ENCODE assay signal across 9 cellular contexts in genomic region chr11:72430743-72431570, GRCh38. TPM values are rescaled to one million over a fixed set of nuclear protein-coding genes. Genes with fewer than 3 reads are reported as not detected.
DNase-seq lines count a peak whose midpoint lies in the region; ATAC-seq and TF ChIP-seq lines count a peak whose summit lies in the region.
"Had no signal": no experiment of that assay in that cellular context is flagged by ENCODE, and none has a peak within 500 bp of the region (broad histone marks: within the 10 kb centered on the region; RNA-seq: fewer than 3 reads in every experiment).

No MANE protein-coding gene starts in this region.

- DNase-seq in Calu3 (peak; percentile 41), HFFc6 (peak; percentile 41), PC-3 (peak; percentile 68), heart right ventricle (no peak), renal cortical epithelial cell (ENCODE audit: low read depth) (peak; percentile 37), NCI-H1930 (lab: John Stamatoyannopoulos, UW) (no peak)
- peak; percentile 43 for DNase-seq in activated naive CD8-positive, alpha-beta T cell treated with anti-CD3 and anti-CD28 coated beads, Interleukin-2, amount 10 ng/mL, durations not matched to agents 7 days and 5 days

- peaks cover 28% of the 10 kb centered on the region for H3K79me2 ChIP-seq in PC-3 (ENCODE audit: low read length)

- CTCF ChIA-PET in Calu3 (lab: Charles Lee) (interaction anchor here (0.6 to 1.9 kb wide), 22 partner anchors 9 to 466 kb away, joined by 3 to 17 read pairs (median 4); partner anchors contain the start of genes ANAPC15 and INPPL1), PC-3 (lab: Charles Lee) (interaction anchor here (0.6 to 2.1 kb wide), 12 partner anchors 9 to 502 kb away, joined by 3 to 19 read pairs (median 5); partner anchors contain the start of gene RNF121)

- H2AFZ ChIP-seq in PC-3 (ENCODE audit: low read length): no peak overlapping the region

- H3K4me3 ChIP-seq in PC-3 (ENCODE audit: low read length): no peak overlapping the region
- no peak overlapping the region for H3K4me3 ChIP-seq in heart right ventricle

- 46% methylated on average over 6 of the region's 6 CpGs for WGBS in heart right ventricle, 2 donors

- H3K9me2 ChIP-seq in PC-3 (replicated peaks; ENCODE audit: low read length): no peaks in the 10 kb centered on the region

- H3K27me3 ChIP-seq in PC-3 (ENCODE audit: low read length): no peaks in the 10 kb centered on the region
- H3K27me3 ChIP-seq in heart right ventricle: no peaks in the 10 kb centered on the region

- H3K27me3 Mint-ChIP-seq in Calu3 (ENCODE audit: unreplicated experiment) (no peaks in the 10 kb centered on the region), HFFc6 (ENCODE audit: insufficient read depth) (no peaks in the 10 kb centered on the region)
- no peaks in the 10 kb centered on the region for H3K27me3 Mint-ChIP-seq in activated naive CD8-positive, alpha-beta T cell treated with anti-CD3 and anti-CD28 coated beads, Interleukin-2, amount 10 ng/mL, durations not matched to agents 7 days and 5 days

- H3K9me3 Mint-ChIP-seq in Calu3 (ENCODE audit: low read depth, unreplicated experiment): no peaks in the 10 kb centered on the region
- no peaks in the 10 kb centered on the region for H3K9me3 Mint-ChIP-seq in HFFc6
- no peaks in the 10 kb centered on the region for H3K9me3 Mint-ChIP-seq in activated naive CD8-positive, alpha-beta T cell treated with anti-CD3 and anti-CD28 coated beads, Interleukin-2, amount 10 ng/mL, durations not matched to agents 7 days and 5 days
- H3K9me3 Mint-ChIP-seq: T-helper 1 cell treated with Interleukin-12 subunit alpha and Interleukin-12 subunit beta and Interleukin-4 antibody, amounts not matched to agents 30 μg/mL and 1 μg/mL, for 36 hours had no signal

- POLR2A ChIA-PET in PC-3 (lab: Charles Lee; ENCODE audit: unreplicated experiment): interaction anchor here (0.6 kb wide), 1 partner anchor 16 kb away, joined by 5 read pairs; no protein-coding TSS in a partner anchor
- POLR2A ChIA-PET in activated naive CD8-positive, alpha-beta T cell treated with anti-CD3 and anti-CD28 coated beads, Interleukin-2, amount 10 ng/mL, durations not matched to agents 7 days and 5 days (lab: Charles Lee): interaction anchor here (0.8 to 1.6 kb wide), 8 partner anchors 12 to 502 kb away, joined by 3 to 8 read pairs (median 5); partner anchors contain the start of genes INPPL1, RNF121 and XNDC1N

- H3K27ac ChIP-seq in PC-3 (ENCODE audit: low read length) (no peak overlapping the region), heart right ventricle (no peak overlapping the region)

- H3K27ac Mint-ChIP-seq in Calu3 (ENCODE audit: unreplicated experiment): no peak overlapping the region
- H3K27ac Mint-ChIP-seq in HFFc6: peak overlapping the region; percentile 74
- peak overlapping the region; percentile 82 for H3K27ac Mint-ChIP-seq in activated naive CD8-positive, alpha-beta T cell treated with anti-CD3 and anti-CD28 coated beads, Interleukin-2, amount 10 ng/mL, durations not matched to agents 7 days and 5 days

- BruUV-seq in Calu3 (replicated peaks; lab: Mats Ljungman, UMichigan): no TSS peak
- no TSS peak for BruUV-seq in PC-3 (replicated peaks; lab: Mats Ljungman, UMichigan)

- peaks cover 21% of the 10 kb centered on the region for H3K4me1 Mint-ChIP-seq in Calu3 (ENCODE audit: low read depth, unreplicated experiment)
- H3K4me1 Mint-ChIP-seq in HFFc6 (ENCODE audit: low read depth): peaks cover 34% of the 10 kb centered on the region
- peaks cover 40% of the 10 kb centered on the region for H3K4me1 Mint-ChIP-seq in activated naive CD8-positive, alpha-beta T cell treated with anti-CD3 and anti-CD28 coated beads, Interleukin-2, amount 10 ng/mL, durations not matched to agents 7 days and 5 days

- TF ChIP-seq CTCF in Calu3 (IDR thresholded peaks at IDR 0.05; ENCODE audit: unreplicated experiment) (peak; percentile 70), HFFc6 (IDR thresholded peaks at IDR 0.05) (peak; percentile 88), PC-3 (conservative IDR thresholded peaks at IDR 0.05; ENCODE audit: low read depth, low read length) (peak; percentile 89), heart right ventricle (IDR thresholded peaks at IDR 0.05) (peak; percentile 39 to 83 (median 75))

- no peaks in the 10 kb centered on the region for H3F3A ChIP-seq in PC-3 (ENCODE audit: low read length, unreplicated experiment)

- H3K4me2 ChIP-seq in PC-3 (ENCODE audit: low read length): no peak overlapping the region

- H4K20me1 ChIP-seq in PC-3 (ENCODE audit: low read length): no peaks in the 10 kb centered on the region

- no peak overlapping the region for H3K9ac ChIP-seq in PC-3 (ENCODE audit: low read length)

- no peak overlapping the region for H3K4me3 Mint-ChIP-seq in Calu3 (ENCODE audit: low read depth, unreplicated experiment)
- peak overlapping the region; percentile 37; the same call in 1 of the 2 replicates for H3K4me3 Mint-ChIP-seq in HFFc6
- peak overlapping the region; percentile 67 for H3K4me3 Mint-ChIP-seq in activated naive CD8-positive, alpha-beta T cell treated with anti-CD3 and anti-CD28 coated beads, Interleukin-2, amount 10 ng/mL, durations not matched to agents 7 days and 5 days
- H3K4me3 Mint-ChIP-seq: T-helper 1 cell treated with Interleukin-12 subunit alpha and Interleukin-12 subunit beta and Interleukin-4 antibody, amounts not matched to agents 30 μg/mL and 1 μg/mL, for 36 hours had no signal

- intact Hi-C loops in Calu3 (cut with micrococcal nuclease; ENCODE audit: unreplicated experiment) (loop anchor here (5.0 kb wide), 2 partner anchors 404 to 454 kb away; no protein-coding TSS in a partner anchor), PC-3 (cut with micrococcal nuclease) (loop anchor here (5.0 kb wide), 2 partner anchors 79 to 409 kb away; no protein-coding TSS in a partner anchor), heart right ventricle (cut with DNase I) (loop anchor here in 5 of 10 donors (5.0 to 10.0 kb wide), 8 partner anchors 139 to 456 kb away; partner anchors contain the start of genes ANAPC15 (in 1 of the 5), LAMTOR1 (in 1 of the 5) and TOMT (in 1 of the 5))

- H3K9me3 ChIP-seq in PC-3 (ENCODE audit: low read length): no peaks in the 10 kb centered on the region
- H3K9me3 ChIP-seq in heart right ventricle: no peaks in the 10 kb centered on the region

- H3K36me3 Mint-ChIP-seq in Calu3 (ENCODE audit: insufficient read depth, unreplicated experiment): peaks cover 12% of the 10 kb centered on the region
- H3K36me3 Mint-ChIP-seq in HFFc6 (ENCODE audit: low read depth): peaks cover 14% of the 10 kb centered on the region
- peaks cover 8% of the 10 kb centered on the region for H3K36me3 Mint-ChIP-seq in activated naive CD8-positive, alpha-beta T cell treated with anti-CD3 and anti-CD28 coated beads, Interleukin-2, amount 10 ng/mL, durations not matched to agents 7 days and 5 days

- H3K4me1 ChIP-seq in PC-3 (ENCODE audit: insufficient read depth, low read length): peaks cover 4% of the 10 kb centered on the region; the same call in 1 of the 2 replicates
- H3K4me1 ChIP-seq in heart right ventricle: peaks cover 0 to 41% (median 21%) of the 10 kb centered on the region in 9 donors

- H3K36me3 ChIP-seq in PC-3 (ENCODE audit: low read depth, low read length) (no peaks in the 10 kb centered on the region; the same call in 1 of the 2 replicates), heart right ventricle (peaks cover 0 to 39% (median 5%) of the 10 kb centered on the region in 9 donors)

- ATAC-seq in PC-3: peak; percentile 26
- peak; percentile 27 for ATAC-seq in activated naive CD8-positive, alpha-beta T cell treated with anti-CD3 and anti-CD28 coated beads, Interleukin-2, amount 10 ng/mL, durations not matched to agents 7 days and 5 days (ENCODE audit: low read depth)
- ATAC-seq in heart right ventricle: peak in 4 of 8 donors; percentile 12 to 37 (median 33)
- ATAC-seq in HG03442 (IDR thresholded peaks at IDR 0.05; ENCODE audit: unreplicated experiment): no peak

RNA-seq across cellular contexts. Expression of gene CLPB, which starts 3.4 kb away (rescaled TPM):
- total RNA-seq in Calu3 (2022): 24.7 and 24.8 TPM in 2 replicates
- 10 to 100 TPM; 25.7 to 31.1 (median 27.1) TPM for total RNA-seq in HFFc6 (2021; fragmentation: NEBNext Ultra II Directional; extraction: Animal tissue kit (Norgen Biotek cat#: 25700))
- total RNA-seq in PC-3 (2014; rRNA removed): 83.0 and 107 TPM in 2 replicates
- 10 to 100 TPM; 21.6 to 23.2 TPM for total RNA-seq in activated naive CD8-positive, alpha-beta T cell treated with anti-CD3 and anti-CD28 coated beads, Interleukin-2, amount 10 ng/mL, durations not matched to agents 7 days and 5 days
- total RNA-seq in heart right ventricle: 10 to 100 TPM; 14.9 to 21.2 (median 17.9) TPM
- 10 to 100 TPM; 13.0 to 13.6 TPM for polyA plus RNA-seq in heart right ventricle
- 51.7 and 52.4 TPM in 2 replicates for total RNA-seq in renal cortical epithelial cell

Comparison
In these comparisons a context has a peak if more than half of its experiments do, and no peak if none do; other contexts are left out.
1. DNase-seq: peak in Calu3 (single experiment), HFFc6 (single experiment), PC-3 (single experiment), activated naive CD8-positive, alpha-beta T cell treated with anti-CD3 and anti-CD28 coated beads, Interleukin-2, amount 10 ng/mL, durations not matched to agents 7 days and 5 days (single experiment) and renal cortical epithelial cell (single experiment); none in heart right ventricle (0 of 2) and NCI-H1930 (0 of 2).
2. Peak in every context shown above with its lines, with median percentiles within 50 percentile points of each other: CTCF ChIP-seq.